11 cellular contexts compared by ENCODE assay signal in the genomic region with DNA sequence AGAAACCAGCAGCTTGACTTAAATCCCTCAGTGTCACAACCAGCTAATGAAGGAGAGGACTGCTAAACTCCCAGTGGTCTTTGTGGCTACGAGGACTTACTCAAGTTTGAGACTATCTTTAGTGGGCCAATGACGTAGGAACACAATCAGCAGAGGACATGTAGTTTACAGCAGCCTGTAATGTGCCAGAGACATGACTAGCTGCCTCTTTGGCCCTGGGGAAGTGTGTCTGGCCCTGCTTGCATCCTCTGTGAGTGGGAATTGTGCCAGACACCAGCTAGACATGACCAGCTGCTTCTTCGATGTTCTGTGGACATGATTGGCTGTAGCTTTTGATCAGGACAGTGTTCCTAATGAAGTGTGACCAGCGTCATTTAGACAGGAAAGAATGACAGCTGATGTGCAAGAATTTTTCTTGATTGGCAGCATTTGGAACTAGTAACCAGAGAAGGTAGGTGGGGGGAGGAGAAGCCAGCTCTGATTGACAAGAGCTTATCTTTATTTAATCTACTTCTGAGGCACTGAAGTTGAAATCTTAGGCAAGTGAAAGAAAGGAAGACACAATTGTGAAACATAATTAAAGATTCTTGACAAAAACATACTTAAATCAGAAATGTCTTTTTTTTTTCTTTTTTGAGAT.
DNase-seq lines count a peak whose midpoint lies in the region; ATAC-seq and TF ChIP-seq lines count a peak whose summit lies in the region.
"Had no signal": no experiment of that assay in that cellular context is flagged by ENCODE, and none has a peak within 500 bp of the region (broad histone marks: within the 10 kb centered on the region; RNA-seq: fewer than 3 reads in every experiment).

No MANE protein-coding gene starts in this region.

- no peak overlapping the region for H3K4me3 ChIP-seq in AG04450 (ENCODE audit: low read depth, low read length)
- H3K4me3 ChIP-seq: lung, uterus had no signal

- POLR2A ChIA-PET in AG04450 (lab: Yijun Ruan, JAX): no interaction called here

- peak overlapping the region; percentile 2 for H3K27ac ChIP-seq in AG04450 (ENCODE audit: low read depth, low read length)
- H3K27ac ChIP-seq: uterus, VCaP had no signal

- H3K9me3 Mint-ChIP-seq in natural killer cell: no peaks in the 10 kb centered on the region

- DNase-seq in AG04450 (ENCODE audit: low read depth, low spot score): no peak
- peak in 36 of 56 donors; percentile 1 to 55 (median 20) for DNase-seq in amygdala (lab: John Stamatoyannopoulos, UW)
- no peak for DNase-seq in natural killer cell
- DNase-seq in cortex of kidney (lab: John Stamatoyannopoulos, UW): no peak
- DNase-seq in KG1 (lab: John Stamatoyannopoulos, UW): no peak
- DNase-seq in activated naive CD4-positive, alpha-beta T cell treated with anti-CD3 and anti-CD28 coated beads, Interleukin-2, amount 50 U/mL, for 16 hours: no peak

- CTCF ChIA-PET in AG04450 (lab: Charles Lee): no interaction called here

- ATAC-seq in GM18907 (IDR thresholded peaks at IDR 0.05; ENCODE audit: unreplicated experiment): peak; percentile 54
- peak; percentile 46 for ATAC-seq in HG03108 (IDR thresholded peaks at IDR 0.05; ENCODE audit: unreplicated experiment)
- peak in 2 of 3 donors; percentile 24 to 45 for ATAC-seq in natural killer cell

- H3K4me1 Mint-ChIP-seq in natural killer cell: peaks cover 6 to 12% of the 10 kb centered on the region in 2 donors

- intact Hi-C loops in natural killer cell (cut with micrococcal nuclease): no loop called here

- no peaks in the 10 kb centered on the region for H3K9me3 ChIP-seq in AG04450 (ENCODE audit: control insufficient read depth, insufficient read depth, low read length)
- H3K9me3 ChIP-seq: uterus had no signal

- H3K27me3 ChIP-seq in AG04450 (ENCODE audit: control insufficient read depth, insufficient read depth, low read length): no peaks in the 10 kb centered on the region
- H3K27me3 ChIP-seq: uterus had no signal

- H3K36me3 Mint-ChIP-seq in natural killer cell: no peaks in the 10 kb centered on the region

- H3K27me3 Mint-ChIP-seq in natural killer cell (ENCODE audit: low read depth in 2 of 2): no peaks in the 10 kb centered on the region

- no peak for TF ChIP-seq CTCF in AG04450 (IDR thresholded peaks at IDR 0.05; ENCODE audit: low read depth, low read length)
- TF ChIP-seq CTCF in natural killer cell (IDR thresholded peaks at IDR 0.05): no peak

- H3K4me3 Mint-ChIP-seq in natural killer cell: no peak overlapping the region

- H3K27ac Mint-ChIP-seq in natural killer cell: no peak overlapping the region

Comparison
In these comparisons a context has a peak if more than half of its experiments do, and no peak if none do; other contexts are left out.
1. DNase-seq: peak in amygdala (36 of 56); none in AG04450 (single experiment), natural killer cell (single experiment), cortex of kidney (single experiment), KG1 (single experiment) and activated naive CD4-positive, alpha-beta T cell treated with anti-CD3 and anti-CD28 coated beads, Interleukin-2, amount 50 U/mL, for 16 hours (single experiment).
2. Peak in every context shown above with its lines, with median percentiles within 50 percentile points of each other: ATAC-seq.